In the genomic region with DNA sequence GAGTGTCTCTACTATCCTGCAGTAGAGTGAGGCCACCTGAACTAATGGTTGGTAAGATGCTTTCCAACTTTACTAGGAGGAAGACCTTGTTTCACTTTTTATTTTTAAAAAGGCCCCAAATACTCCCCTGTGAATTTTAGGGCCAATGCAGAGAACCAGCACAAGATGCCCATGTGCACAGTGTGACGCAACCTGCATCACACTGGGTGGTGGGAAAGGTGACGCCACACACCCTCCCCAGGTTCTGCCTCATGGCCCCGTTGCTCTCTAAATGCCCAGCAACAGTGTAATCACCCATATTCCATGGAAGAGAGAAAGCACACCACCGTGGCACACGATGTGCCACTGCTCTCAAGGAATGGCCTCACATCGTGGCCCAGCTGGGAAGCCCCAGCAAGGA, we compare ENCODE assay signal across 13 cellular contexts. TPM values are rescaled to one million over a fixed set of nuclear protein-coding genes. Genes with fewer than 3 reads are reported as not detected.
DNase-seq lines count a peak whose midpoint lies in the region; ATAC-seq and TF ChIP-seq lines count a peak whose summit lies in the region.
"Had no signal": no experiment of that assay in that cellular context is flagged by ENCODE, and none has a peak within 500 bp of the region (broad histone marks: within the 10 kb centered on the region; RNA-seq: fewer than 3 reads in every experiment).

No MANE protein-coding gene starts in this region.

- H3K27ac ChIP-seq in hepatocyte: peak overlapping the region; percentile 83
- H3K27ac ChIP-seq: A549, neural progenitor cell had no signal

- H3K4me3 Mint-ChIP-seq in activated CD4-positive, alpha-beta T cell treated with anti-CD3 and anti-CD28 coated beads, Interleukin-2, amount 10 ng/mL, durations not matched to agents 7 days and 5 days: peak overlapping the region; percentile 69
- peak overlapping the region; percentile 72 for H3K4me3 Mint-ChIP-seq in activated CD4-positive, alpha-beta memory T cell treated with anti-CD3 and anti-CD28 coated beads, Interleukin-2, amount 10 ng/mL, durations not matched to agents 7 days and 5 days
- H3K4me3 Mint-ChIP-seq in stimulated activated memory B cell treated with anti-CD40 and anti-IgM and Interleukin-4, amounts not matched to agents 10 μg/mL and 1 μg/mL and 100 μg/mL, for 72 hours: no peak overlapping the region
- H3K4me3 Mint-ChIP-seq: neural progenitor cell had no signal

- peaks cover 98% of the 10 kb centered on the region for H3K79me2 ChIP-seq in hepatocyte

- no peaks in the 10 kb centered on the region for H3K27me3 ChIP-seq in hepatocyte
- H3K27me3 ChIP-seq: neural progenitor cell had no signal

- no peaks in the 10 kb centered on the region for H3K9me3 Mint-ChIP-seq in activated CD4-positive, alpha-beta T cell treated with anti-CD3 and anti-CD28 coated beads, Interleukin-2, amount 10 ng/mL, durations not matched to agents 7 days and 5 days
- no peaks in the 10 kb centered on the region for H3K9me3 Mint-ChIP-seq in activated CD4-positive, alpha-beta memory T cell treated with anti-CD3 and anti-CD28 coated beads, Interleukin-2, amount 10 ng/mL, durations not matched to agents 7 days and 5 days
- no peaks in the 10 kb centered on the region for H3K9me3 Mint-ChIP-seq in stimulated activated memory B cell treated with anti-CD40 and anti-IgM and Interleukin-4, amounts not matched to agents 10 μg/mL and 1 μg/mL and 100 μg/mL, for 72 hours
- H3K9me3 Mint-ChIP-seq: neural progenitor cell had no signal

- POLR2A ChIA-PET in activated CD4-positive, alpha-beta T cell treated with anti-CD3 and anti-CD28 coated beads, Interleukin-2, amount 10 ng/mL, durations not matched to agents 7 days and 5 days (lab: Charles Lee): interaction anchor here (0.6 kb wide), 1 partner anchor 581 kb away, joined by 12 read pairs; no protein-coding TSS in a partner anchor
- POLR2A ChIA-PET in activated CD4-positive, alpha-beta memory T cell treated with anti-CD3 and anti-CD28 coated beads, Interleukin-2, amount 10 ng/mL, durations not matched to agents 7 days and 5 days (lab: Charles Lee): interaction anchor here (1.7 to 11.6 kb wide), 3 partner anchors 12 to 339 kb away, joined by 5 to 397 read pairs (median 277); a partner anchor contains a TSS

- H3K4me1 ChIP-seq in hepatocyte (ENCODE audit: insufficient read depth): peaks cover 36% of the 10 kb centered on the region

- H3K36me3 Mint-ChIP-seq in activated CD4-positive, alpha-beta T cell treated with anti-CD3 and anti-CD28 coated beads, Interleukin-2, amount 10 ng/mL, durations not matched to agents 7 days and 5 days (ENCODE audit: low read depth): peaks cover 57% of the 10 kb centered on the region
- peaks cover 79% of the 10 kb centered on the region for H3K36me3 Mint-ChIP-seq in activated CD4-positive, alpha-beta memory T cell treated with anti-CD3 and anti-CD28 coated beads, Interleukin-2, amount 10 ng/mL, durations not matched to agents 7 days and 5 days (ENCODE audit: low read depth)
- peaks cover 43% of the 10 kb centered on the region for H3K36me3 Mint-ChIP-seq in stimulated activated memory B cell treated with anti-CD40 and anti-IgM and Interleukin-4, amounts not matched to agents 10 μg/mL and 1 μg/mL and 100 μg/mL, for 72 hours

- peaks cover 66% of the 10 kb centered on the region for H3K4me1 Mint-ChIP-seq in activated CD4-positive, alpha-beta T cell treated with anti-CD3 and anti-CD28 coated beads, Interleukin-2, amount 10 ng/mL, durations not matched to agents 7 days and 5 days
- peaks cover 68% of the 10 kb centered on the region for H3K4me1 Mint-ChIP-seq in activated CD4-positive, alpha-beta memory T cell treated with anti-CD3 and anti-CD28 coated beads, Interleukin-2, amount 10 ng/mL, durations not matched to agents 7 days and 5 days
- H3K4me1 Mint-ChIP-seq in stimulated activated memory B cell treated with anti-CD40 and anti-IgM and Interleukin-4, amounts not matched to agents 10 μg/mL and 1 μg/mL and 100 μg/mL, for 72 hours: peaks cover 61% of the 10 kb centered on the region

- H2AFZ ChIP-seq in hepatocyte: no peak overlapping the region
- H2AFZ ChIP-seq: neural progenitor cell had no signal

- no peak for TF ChIP-seq CTCF in hepatocyte (IDR thresholded peaks at IDR 0.05; ENCODE audit: poor library complexity)

- ATAC-seq in stimulated activated memory B cell treated with anti-CD40 and anti-IgM and Interleukin-4, amounts not matched to agents 10 μg/mL and 1 μg/mL and 100 μg/mL, for 72 hours: no peak
- ATAC-seq in HG02588 (IDR thresholded peaks at IDR 0.05; ENCODE audit: unreplicated experiment) (no peak), GM21723 (IDR thresholded peaks at IDR 0.05; ENCODE audit: unreplicated experiment) (no peak)
- ATAC-seq: A549, esophagus mucosa had no signal

- H3K36me3 ChIP-seq in hepatocyte (replicated peaks; ENCODE audit: insufficient read depth, low read depth): no peaks in the 10 kb centered on the region
- H3K36me3 ChIP-seq: neural progenitor cell had no signal

- no peaks in the 10 kb centered on the region for H3K27me3 Mint-ChIP-seq in activated CD4-positive, alpha-beta T cell treated with anti-CD3 and anti-CD28 coated beads, Interleukin-2, amount 10 ng/mL, durations not matched to agents 7 days and 5 days
- H3K27me3 Mint-ChIP-seq in activated CD4-positive, alpha-beta memory T cell treated with anti-CD3 and anti-CD28 coated beads, Interleukin-2, amount 10 ng/mL, durations not matched to agents 7 days and 5 days: no peaks in the 10 kb centered on the region
- H3K27me3 Mint-ChIP-seq in stimulated activated memory B cell treated with anti-CD40 and anti-IgM and Interleukin-4, amounts not matched to agents 10 μg/mL and 1 μg/mL and 100 μg/mL, for 72 hours: no peaks in the 10 kb centered on the region

- H3K9me3 ChIP-seq in hepatocyte (ENCODE audit: low read depth): no peaks in the 10 kb centered on the region
- H3K9me3 ChIP-seq: A549 had no signal

- CTCF ChIA-PET in activated CD4-positive, alpha-beta T cell treated with anti-CD3 and anti-CD28 coated beads, Interleukin-2, amount 10 ng/mL, durations not matched to agents 7 days and 5 days (lab: Charles Lee): interaction anchor here (2.4 kb wide), 1 partner anchor 10 kb away, joined by 8 read pairs; no protein-coding TSS in a partner anchor
- CTCF ChIA-PET in activated CD4-positive, alpha-beta memory T cell treated with anti-CD3 and anti-CD28 coated beads, Interleukin-2, amount 10 ng/mL, durations not matched to agents 7 days and 5 days (lab: Charles Lee): interaction anchor here (3.0 to 6.3 kb wide), 2 partner anchors 14 to 21 kb away, joined by 22 to 59 read pairs; a partner anchor contains a TSS

- H3K27ac Mint-ChIP-seq in activated CD4-positive, alpha-beta T cell treated with anti-CD3 and anti-CD28 coated beads, Interleukin-2, amount 10 ng/mL, durations not matched to agents 7 days and 5 days: peak overlapping the region; percentile 92
- peak overlapping the region; percentile 84 for H3K27ac Mint-ChIP-seq in activated CD4-positive, alpha-beta memory T cell treated with anti-CD3 and anti-CD28 coated beads, Interleukin-2, amount 10 ng/mL, durations not matched to agents 7 days and 5 days
- peak overlapping the region; percentile 59 for H3K27ac Mint-ChIP-seq in stimulated activated memory B cell treated with anti-CD40 and anti-IgM and Interleukin-4, amounts not matched to agents 10 μg/mL and 1 μg/mL and 100 μg/mL, for 72 hours

- H4K20me1 ChIP-seq in hepatocyte (ENCODE audit: insufficient read depth, poor library complexity, severe bottlenecking): peaks cover 100% of the 10 kb centered on the region

- no peaks in the 10 kb centered on the region for H3K9me2 ChIP-seq in hepatocyte (replicated peaks; ENCODE audit: insufficient read depth)

- H3K4me3 ChIP-seq in hepatocyte: no peak overlapping the region
- H3K4me3 ChIP-seq: A549, neural progenitor cell had no signal

- 94% methylated on average over 6 of the region's 6 CpGs for WGBS in hepatocyte (ENCODE audit: low lambda C conversion rate, missing lambda C conversion rate)

- no peak for DNase-seq in activated CD4-positive, alpha-beta T cell treated with anti-CD3 and anti-CD28 coated beads, Interleukin-2, amount 10 ng/mL, durations not matched to agents 7 days and 5 days
- no peak for DNase-seq in activated CD4-positive, alpha-beta T cell treated with anti-CD3 and anti-CD28 coated beads for 4 hours
- DNase-seq in activated CD4-positive, alpha-beta memory T cell treated with anti-CD3 and anti-CD28 coated beads, Interleukin-2, amount 10 ng/mL, durations not matched to agents 7 days and 5 days: no peak
- DNase-seq in hepatocyte (ENCODE audit: low spot score) (no peak), GM19238 (ENCODE audit: insufficient read length, low spot score) (no peak)
- DNase-seq: NCI-H1417, NCI-H446 had no signal

- H3K4me2 ChIP-seq in hepatocyte: peak overlapping the region; percentile 88
- H3K4me2 ChIP-seq: A549, neural progenitor cell had no signal

RNA-seq across cellular contexts. Expression of a gene that starts 6.4 kb away (rescaled TPM):
- total RNA-seq in activated CD4-positive, alpha-beta T cell treated with anti-CD3 and anti-CD28 coated beads, Interleukin-2, amount 10 ng/mL, durations not matched to agents 7 days and 5 days: 100 to 1,000 TPM; 147 to 164 TPM
- total RNA-seq in activated CD4-positive, alpha-beta memory T cell treated with anti-CD3 and anti-CD28 coated beads, Interleukin-2, amount 10 ng/mL, durations not matched to agents 7 days and 5 days: 100 to 1,000 TPM; 249 to 260 TPM
- total RNA-seq in hepatocyte: 354 and 374 TPM in 2 replicates
- 294 and 360 TPM in 2 replicates for polyA plus RNA-seq in hepatocyte

RNA-seq across cellular contexts. Expression of a gene that starts 6.7 kb away (rescaled TPM):
- total RNA-seq in activated CD4-positive, alpha-beta T cell treated with anti-CD3 and anti-CD28 coated beads, Interleukin-2, amount 10 ng/mL, durations not matched to agents 7 days and 5 days: 1 to 10 TPM in 1 of 2 experiments, under 1 TPM in 1; 0.65 to 2.0 TPM
- under 1 TPM; 0.65 to 0.71 TPM for total RNA-seq in activated CD4-positive, alpha-beta memory T cell treated with anti-CD3 and anti-CD28 coated beads, Interleukin-2, amount 10 ng/mL, durations not matched to agents 7 days and 5 days
- total RNA-seq in hepatocyte: 0.10 and 0.48 TPM in 2 replicates
- 1.6 and 2.5 TPM in 2 replicates for polyA plus RNA-seq in hepatocyte

RNA-seq across cellular contexts. Expression of a gene that starts 13.1 kb away (rescaled TPM):
- 10 to 100 TPM; 14.8 to 16.0 TPM for total RNA-seq in activated CD4-positive, alpha-beta T cell treated with anti-CD3 and anti-CD28 coated beads, Interleukin-2, amount 10 ng/mL, durations not matched to agents 7 days and 5 days
- total RNA-seq in activated CD4-positive, alpha-beta memory T cell treated with anti-CD3 and anti-CD28 coated beads, Interleukin-2, amount 10 ng/mL, durations not matched to agents 7 days and 5 days: 10 to 100 TPM; 10.2 TPM
- total RNA-seq in hepatocyte: 13.2 and 13.6 TPM in 2 replicates
- polyA plus RNA-seq in hepatocyte: 22.9 and 25.5 TPM in 2 replicates

RNA-seq across cellular contexts. Expression of a gene that starts 13.1 kb away (rescaled TPM):
- total RNA-seq in activated CD4-positive, alpha-beta T cell treated with anti-CD3 and anti-CD28 coated beads, Interleukin-2, amount 10 ng/mL, durations not matched to agents 7 days and 5 days: 10 to 100 TPM; 39.4 to 48.9 TPM
- total RNA-seq in activated CD4-positive, alpha-beta memory T cell treated with anti-CD3 and anti-CD28 coated beads, Interleukin-2, amount 10 ng/mL, durations not matched to agents 7 days and 5 days: 10 to 100 TPM; 33.8 to 37.6 TPM
- total RNA-seq in hepatocyte: 33.9 and 37.4 TPM in 2 replicates
- 76.5 and 83.9 TPM in 2 replicates for polyA plus RNA-seq in hepatocyte

RNA-seq across cellular contexts. Expression of a gene that starts 21.4 kb away (rescaled TPM):
- total RNA-seq in activated CD4-positive, alpha-beta T cell treated with anti-CD3 and anti-CD28 coated beads, Interleukin-2, amount 10 ng/mL, durations not matched to agents 7 days and 5 days: 1,000 to 10,000 TPM; 1,880 to 1,928 TPM
- 1,000 to 10,000 TPM; 1,627 to 1,632 TPM for total RNA-seq in activated CD4-positive, alpha-beta memory T cell treated with anti-CD3 and anti-CD28 coated beads, Interleukin-2, amount 10 ng/mL, durations not matched to agents 7 days and 5 days
- 2,138 and 2,226 TPM in 2 replicates for total RNA-seq in hepatocyte
- polyA plus RNA-seq in hepatocyte: 377 and 404 TPM in 2 replicates
